Comparison of ENCODE assay signal across 12 cellular contexts in the genomic region with DNA sequence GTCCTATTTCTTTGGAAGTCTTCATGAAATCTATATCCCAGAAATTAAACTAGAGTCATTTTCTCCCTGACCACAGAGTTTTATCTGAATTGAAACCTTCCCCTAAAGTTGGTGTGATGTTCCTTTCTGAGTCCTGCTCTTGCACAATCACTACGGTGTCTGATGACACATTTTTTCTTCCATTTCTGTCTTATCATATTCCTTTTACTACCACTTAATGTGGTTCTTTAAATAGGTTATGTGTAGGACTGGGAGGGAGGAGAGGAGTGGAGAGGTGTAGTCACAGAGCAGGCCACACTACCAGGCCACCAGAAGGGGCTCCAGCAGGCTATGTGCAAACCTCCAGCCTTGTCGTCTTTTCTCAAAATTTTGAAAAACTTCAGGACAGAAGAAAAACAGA.
DNase-seq lines count a peak whose midpoint lies in the region; ATAC-seq and TF ChIP-seq lines count a peak whose summit lies in the region.
"Had no signal": no experiment of that assay in that cellular context is flagged by ENCODE, and none has a peak within 500 bp of the region (broad histone marks: within the 10 kb centered on the region; RNA-seq: fewer than 3 reads in every experiment).

No MANE protein-coding gene starts in this region.

- no peak for DNase-seq in activated T-cell treated with anti-CD3 and anti-CD28 coated beads, Interleukin-2, amount 50 U/mL, for 24 hours
- no peak for DNase-seq in activated T-cell treated with anti-CD3 and anti-CD28 coated beads, Interleukin-2, amount 50 U/mL, for 1 hour
- DNase-seq in NOMO-1 treated with DMSO at 0.1 percent for 48 hours (lab: John Stamatoyannopoulos, UW; ENCODE audit: unreplicated experiment) = peak; percentile 70
- DNase-seq in fibroblast of gingiva (ENCODE audit: low read depth) = peak; percentile 46
- no peak for DNase-seq in stimulated activated effector memory CD8-positive, alpha-beta T cell treated with anti-CD3 and anti-CD28 coated beads, Interleukin-12 subunit alpha, Interleukin-12 subunit beta, amount 100 ng/mL, for 72 hours (ENCODE audit: low spot score in 2 of 2)
- no peak for DNase-seq in RPMI8226
- no peak for DNase-seq in GM13976 (ENCODE audit: low spot score)
- DNase-seq in NCI-H82 (lab: John Stamatoyannopoulos, UW) = no peak
- DNase-seq: left colon; MG63; NCI-H526; stimulated activated naive B cell treated with anti-CD40 and anti-IgM and Interleukin-4, amounts not matched to agents 10 μg/mL and 1 μg/mL and 100 μg/mL, for 72 hours had no signal

- no peak for TF ChIP-seq CTCF in GM13976 (IDR thresholded peaks at IDR 0.05; ENCODE audit: borderline replicate concordance, control extremely low read depth, extremely low read depth, insufficient read depth, missing control alignments)

- H3K27me3 Mint-ChIP-seq in activated T-cell treated with anti-CD3 and anti-CD28 coated beads, Interleukin-2, amount 50 U/mL, for 24 hours = no peaks in the 10 kb centered on the region
- H3K27me3 Mint-ChIP-seq: stimulated activated naive B cell treated with anti-CD40 and anti-IgM and Interleukin-4, amounts not matched to agents 10 μg/mL and 1 μg/mL and 100 μg/mL, for 72 hours had no signal

- ATAC-seq in stimulated activated effector memory CD8-positive, alpha-beta T cell treated with anti-CD3 and anti-CD28 coated beads, Interleukin-12 subunit alpha, Interleukin-12 subunit beta, amount 100 ng/mL, for 72 hours = peak; percentile 73
- ATAC-seq: left colon; stimulated activated naive B cell treated with anti-CD40 and anti-IgM and Interleukin-4, amounts not matched to agents 10 μg/mL and 1 μg/mL and 100 μg/mL, for 72 hours had no signal

- peaks cover 25% of the 10 kb centered on the region for H3K4me1 Mint-ChIP-seq in activated T-cell treated with anti-CD3 and anti-CD28 coated beads, Interleukin-2, amount 50 U/mL, for 24 hours (ENCODE audit: low read depth)
- peaks cover 11% of the 10 kb centered on the region for H3K4me1 Mint-ChIP-seq in stimulated activated effector memory CD8-positive, alpha-beta T cell treated with anti-CD3 and anti-CD28 coated beads, Interleukin-12 subunit alpha, Interleukin-12 subunit beta, amount 100 ng/mL, for 72 hours

- H3K4me3 Mint-ChIP-seq in activated T-cell treated with anti-CD3 and anti-CD28 coated beads, Interleukin-2, amount 50 U/mL, for 24 hours = no peak overlapping the region
- no peak overlapping the region for H3K4me3 Mint-ChIP-seq in stimulated activated effector memory CD8-positive, alpha-beta T cell treated with anti-CD3 and anti-CD28 coated beads, Interleukin-12 subunit alpha, Interleukin-12 subunit beta, amount 100 ng/mL, for 72 hours
- H3K4me3 Mint-ChIP-seq: stimulated activated naive B cell treated with anti-CD40 and anti-IgM and Interleukin-4, amounts not matched to agents 10 μg/mL and 1 μg/mL and 100 μg/mL, for 72 hours had no signal

- no peaks in the 10 kb centered on the region for H3K36me3 Mint-ChIP-seq in activated T-cell treated with anti-CD3 and anti-CD28 coated beads, Interleukin-2, amount 50 U/mL, for 24 hours (ENCODE audit: low read depth)
- H3K36me3 Mint-ChIP-seq in stimulated activated effector memory CD8-positive, alpha-beta T cell treated with anti-CD3 and anti-CD28 coated beads, Interleukin-12 subunit alpha, Interleukin-12 subunit beta, amount 100 ng/mL, for 72 hours = no peaks in the 10 kb centered on the region
- H3K36me3 Mint-ChIP-seq: stimulated activated naive B cell treated with anti-CD40 and anti-IgM and Interleukin-4, amounts not matched to agents 10 μg/mL and 1 μg/mL and 100 μg/mL, for 72 hours had no signal

- no peaks in the 10 kb centered on the region for H3K9me3 Mint-ChIP-seq in activated T-cell treated with anti-CD3 and anti-CD28 coated beads, Interleukin-2, amount 50 U/mL, for 24 hours
- H3K9me3 Mint-ChIP-seq in stimulated activated effector memory CD8-positive, alpha-beta T cell treated with anti-CD3 and anti-CD28 coated beads, Interleukin-12 subunit alpha, Interleukin-12 subunit beta, amount 100 ng/mL, for 72 hours = no peaks in the 10 kb centered on the region
- H3K9me3 Mint-ChIP-seq: stimulated activated naive B cell treated with anti-CD40 and anti-IgM and Interleukin-4, amounts not matched to agents 10 μg/mL and 1 μg/mL and 100 μg/mL, for 72 hours had no signal

- in situ Hi-C loops in GM13976 (cut with MboI; ENCODE audit: low sequenced_read_pairs, unreplicated experiment) = no loop called here

- peak overlapping the region; percentile 62 for H3K27ac Mint-ChIP-seq in activated T-cell treated with anti-CD3 and anti-CD28 coated beads, Interleukin-2, amount 50 U/mL, for 24 hours
- H3K27ac Mint-ChIP-seq in stimulated activated effector memory CD8-positive, alpha-beta T cell treated with anti-CD3 and anti-CD28 coated beads, Interleukin-12 subunit alpha, Interleukin-12 subunit beta, amount 100 ng/mL, for 72 hours = no peak overlapping the region
- H3K27ac Mint-ChIP-seq: stimulated activated naive B cell treated with anti-CD40 and anti-IgM and Interleukin-4, amounts not matched to agents 10 μg/mL and 1 μg/mL and 100 μg/mL, for 72 hours had no signal

Comparison
In these comparisons a context has a peak if more than half of its experiments do, and no peak if none do; other contexts are left out.
1. DNase-seq: peak in NOMO-1 treated with DMSO at 0.1 percent for 48 hours (single experiment) and fibroblast of gingiva (single experiment); none in activated T-cell treated with anti-CD3 and anti-CD28 coated beads, Interleukin-2, amount 50 U/mL, for 24 hours (single experiment), activated T-cell treated with anti-CD3 and anti-CD28 coated beads, Interleukin-2, amount 50 U/mL, for 1 hour (single experiment), stimulated activated effector memory CD8-positive, alpha-beta T cell treated with anti-CD3 and anti-CD28 coated beads, Interleukin-12 subunit alpha, Interleukin-12 subunit beta, amount 100 ng/mL, for 72 hours (0 of 2), RPMI8226 (single experiment), GM13976 (single experiment) and NCI-H82 (single experiment).